In genomic region chr11:68948496-68948895, GRCh38 we compare ENCODE assay signal across 32 cellular contexts. TPM values are rescaled to one million over a fixed set of nuclear protein-coding genes. Genes with fewer than 3 reads are reported as not detected.
"Had no signal": no experiment of that assay in that cellular context is flagged by ENCODE, and none has a peak within 500 bp of the region (broad histone marks: within the 10 kb centered on the region; RNA-seq: fewer than 3 reads in every experiment).

No MANE protein-coding gene starts in this region.

- H3K27ac Mint-ChIP-seq: activated T-cell treated with anti-CD3 and anti-CD28 coated beads, Interleukin-2, amount 50 U/mL, for 24 hours; endodermal cell; natural killer cell treated with Interleukin-12 subunit alpha and Interleukin-12 subunit beta and Interleukin-15 and Interleukin-18, amount 100 ng/mL, for 72 hours; type B pancreatic cell had no signal

- H3K27ac ChIP-seq: breast epithelium, thoracic aorta, VCaP had no signal

- H3K9me3 ChIP-seq: breast epithelium, heart left ventricle, thoracic aorta, uterus had no signal

- H3K4me3 ChIP-seq: breast epithelium, heart left ventricle, smooth muscle cell, thoracic aorta, uterus had no signal

- H3K27me3 ChIP-seq: breast epithelium, heart left ventricle, uterus had no signal

- H3K4me1 Mint-ChIP-seq: immature natural killer cell had no signal

- H3K27me3 Mint-ChIP-seq: activated T-cell treated with anti-CD3 and anti-CD28 coated beads, Interleukin-2, amount 50 U/mL, for 24 hours; natural killer cell treated with Interleukin-12 subunit alpha and Interleukin-12 subunit beta and Interleukin-15 and Interleukin-18, amount 100 ng/mL, for 72 hours; T-cell; type B pancreatic cell had no signal

- H3K4me1 ChIP-seq: breast epithelium had no signal

- H3K36me3 Mint-ChIP-seq: immature natural killer cell; natural killer cell treated with Interleukin-12 subunit alpha and Interleukin-12 subunit beta and Interleukin-15 and Interleukin-18, amount 100 ng/mL, for 72 hours; T-cell; type B pancreatic cell had no signal

- H3K4me3 Mint-ChIP-seq: activated T-cell treated with anti-CD3 and anti-CD28 coated beads, Interleukin-2, amount 50 U/mL, for 24 hours; dendritic cell treated with granulocyte-macrophage colony-stimulating factor and Interleukin-4, amounts not matched to agents 40 ng/mL and 50 ng/mL, for 4 days; endodermal cell; immature natural killer cell; natural killer cell treated with Interleukin-12 subunit alpha and Interleukin-12 subunit beta and Interleukin-15 and Interleukin-18, amount 100 ng/mL, for 72 hours; T-cell; type B pancreatic cell had no signal

- ATAC-seq: esophagus mucosa; heart left ventricle; left colon; natural killer cell treated with Interleukin-12 subunit alpha and Interleukin-12 subunit beta and Interleukin-15 and Interleukin-18, amount 100 ng/mL, for 72 hours; stimulated activated naive CD8-positive, alpha-beta T cell treated with anti-CD3 and anti-CD28 coated beads, Interleukin-15, Interleukin-2, amounts not matched to agents 100 U/mL and 50 U/mL, for 24 hours; T-cell had no signal

- DNase-seq: activated CD4-positive, alpha-beta T cell treated with anti-CD3 and anti-CD28 coated beads for 4 hours; activated CD4-positive, alpha-beta T cell treated with anti-CD3 and anti-CD28 coated beads, Interleukin-2, amount 50 U/mL, for 4 hours; activated CD8-positive, alpha-beta memory T cell treated with anti-CD3 and anti-CD28 coated beads, Interleukin-2, amount 50 U/mL, for 4 hours; activated gamma-delta T cell; activated naive CD4-positive, alpha-beta T cell treated with anti-CD3 and anti-CD28 coated beads, Interleukin-2, amount 50 U/mL, for 16 hours; activated T-cell treated with anti-CD3 and anti-CD28 coated beads, Interleukin-2, amount 50 U/mL, for 24 hours; amygdala; central memory CD4-positive, alpha-beta T cell; endodermal cell; heart left ventricle; hypothalamus; immature natural killer cell; kidney; left colon; stimulated activated CD4-positive, alpha-beta T cell treated with anti-CD3 and anti-CD28 coated beads, Interleukin-2, amount 100 ng/mL, for 24 hours; stimulated activated naive CD8-positive, alpha-beta T cell treated with anti-CD3 and anti-CD28 coated beads, Interleukin-15, Interleukin-2, amounts not matched to agents 100 U/mL and 50 U/mL, for 24 hours; T-cell; uterus had no signal

- H3K4me2 ChIP-seq: smooth muscle cell had no signal

- H3K9me3 Mint-ChIP-seq: activated T-cell treated with anti-CD3 and anti-CD28 coated beads, Interleukin-2, amount 50 U/mL, for 24 hours; dendritic cell treated with granulocyte-macrophage colony-stimulating factor and Interleukin-4, amounts not matched to agents 40 ng/mL and 50 ng/mL, for 4 days; endodermal cell; immature natural killer cell; natural killer cell treated with Interleukin-12 subunit alpha and Interleukin-12 subunit beta and Interleukin-15 and Interleukin-18, amount 100 ng/mL, for 72 hours; T-cell; type B pancreatic cell had no signal

- H3K36me3 ChIP-seq: breast epithelium, heart left ventricle, thoracic aorta, uterus had no signal

RNA-seq across cellular contexts. Expression of gene MRGPRD, which starts 32.3 kb away (rescaled TPM):
- total RNA-seq: activated CD8-positive, alpha-beta memory T cell treated with anti-CD3 and anti-CD28 coated beads for 36 hours; breast epithelium; endodermal cell; esophagus mucosa; heart left ventricle; kidney; left colon; lower leg skin; myocyte; natural killer cell treated with Interleukin-12 subunit alpha and Interleukin-12 subunit beta and Interleukin-15 and Interleukin-18, amount 100 ng/mL, for 72 hours; osteoblast; progenitor cell of endocrine pancreas; smooth muscle cell; subcutaneous adipose tissue; T-cell had no signal
- polyA plus RNA-seq: heart left ventricle, immature natural killer cell, smooth muscle cell had no signal
